Comparison of ENCODE assay signal across 17 cellular contexts in genomic region chr12:92993259-92993658, GRCh38.
DNase-seq lines count a peak whose midpoint lies in the region; ATAC-seq, FAIRE-seq and TF ChIP-seq lines count a peak whose summit lies in the region.
"Had no signal": no experiment of that assay in that cellular context is flagged by ENCODE, and none has a peak within 500 bp of the region (broad histone marks: within the 10 kb centered on the region; RNA-seq: fewer than 3 reads in every experiment).

No MANE protein-coding gene starts in this region.

- BruUV-seq in GM12878 (replicated peaks; lab: Mats Ljungman, UMichigan): no TSS peak

- TF ChIP-seq RAD21 in GM12878 (IDR thresholded peaks at IDR 0.05; ENCODE audit: insufficient read depth, low read depth, low read length): no peak

- SMC1A ChIA-PET in GM12878 (lab: Charles Lee; ENCODE audit: uncharacterized antibody, unreplicated experiment): interaction anchor here (0.8 to 18.9 kb wide), 13 partner anchors 19 to 512 kb away, joined by 3 to 420 read pairs (median 3); no protein-coding TSS in a partner anchor

- H3K4me2 ChIP-seq in GM12878 (ENCODE audit: control insufficient read depth, insufficient read depth): peak overlapping the region; percentile 80

- H3K9me3 Mint-ChIP-seq in activated T-cell treated with anti-CD3 and anti-CD28 coated beads, Interleukin-2, amount 50 U/mL, for 24 hours: no peaks in the 10 kb centered on the region
- H3K9me3 Mint-ChIP-seq: CD4-positive, alpha-beta T cell; HFFc6 had no signal

- H3K4me3 Mint-ChIP-seq in activated T-cell treated with anti-CD3 and anti-CD28 coated beads, Interleukin-2, amount 50 U/mL, for 24 hours: no peak overlapping the region
- H3K4me3 Mint-ChIP-seq: CD4-positive, alpha-beta T cell; HFFc6 had no signal

- ATAC-seq in GM18505 (IDR thresholded peaks at IDR 0.05; ENCODE audit: unreplicated experiment): no peak
- ATAC-seq in GM12878: no peak

- no peak for TF ChIP-seq EP300 in GM12878 (IDR thresholded peaks at IDR 0.05; ENCODE audit: borderline replicate concordance in 1 of 2, control insufficient read depth in 1 of 2, low read depth in 2 of 2, low read length in 2 of 2)

- H3K4me1 ChIP-seq in GM12878 (ENCODE audit: control insufficient read depth, insufficient read depth, low read length): peaks cover 51% of the 10 kb centered on the region
- H3K4me1 ChIP-seq in vagina: no peaks in the 10 kb centered on the region
- H3K4me1 ChIP-seq in kidney (ENCODE audit: control insufficient read depth in 1 of 2, insufficient read depth in 1 of 2, low read depth in 1 of 2, low read length in 2 of 2): peaks cover 0 to 5% of the 10 kb centered on the region in 2 donors
- H3K4me1 ChIP-seq: HAP-1 had no signal

- no peak overlapping the region for H3K27ac Mint-ChIP-seq in activated T-cell treated with anti-CD3 and anti-CD28 coated beads, Interleukin-2, amount 50 U/mL, for 24 hours
- H3K27ac Mint-ChIP-seq: CD4-positive, alpha-beta T cell; HFFc6 had no signal

- CTCF ChIA-PET in GM12878 (lab: Yijun Ruan, JAX): interaction anchor here (0.7 to 10.5 kb wide), 7 partner anchors 15 to 426 kb away, joined by 3 to 166 read pairs (median 4); no protein-coding TSS in a partner anchor

- H3K36me3 Mint-ChIP-seq in activated T-cell treated with anti-CD3 and anti-CD28 coated beads, Interleukin-2, amount 50 U/mL, for 24 hours (ENCODE audit: low read depth): no peaks in the 10 kb centered on the region

- WGBS in GM12878 (ENCODE audit: insufficient coverage, insufficient replicate concordance, low lambda C conversion rate, missing lambda C conversion rate): 69% methylated on average over 1 of the region's 1 CpG

- POLR2A ChIA-PET in GM12878 (lab: Charles Lee): interaction anchor here (0.8 to 1.2 kb wide), 2 partner anchors 62 to 111 kb away, joined by 3 read pairs; no protein-coding TSS in a partner anchor

- FAIRE-seq in GM12878 (lab: Jason Lieb, UNC): no peak
- FAIRE-seq in kidney (lab: Jason Lieb, UNC): no peak
- FAIRE-seq: H1 had no signal

- intact Hi-C loops in GM12878 (cut with micrococcal nuclease; ENCODE audit: unreplicated experiment) (no loop called here), vagina (cut with DNase I) (loop anchor here (10.0 kb wide), 2 partner anchors 132 to 402 kb away; no protein-coding TSS in a partner anchor), kidney (cut with DNase I) (no loop called here)

- H3K4me1 Mint-ChIP-seq in activated T-cell treated with anti-CD3 and anti-CD28 coated beads, Interleukin-2, amount 50 U/mL, for 24 hours (ENCODE audit: low read depth): peaks cover 34% of the 10 kb centered on the region

- peak overlapping the region; percentile 18; the same call in 1 of the 2 replicates for H2AFZ ChIP-seq in GM12878 (ENCODE audit: control insufficient read depth, low read depth, low read length)

- no peaks in the 10 kb centered on the region for H3K27me3 Mint-ChIP-seq in activated T-cell treated with anti-CD3 and anti-CD28 coated beads, Interleukin-2, amount 50 U/mL, for 24 hours
- H3K27me3 Mint-ChIP-seq: CD4-positive, alpha-beta T cell had no signal

- H3K4me3 ChIP-seq in GM12878 (0 out of 2 replicates have a peak overlapping the region, but pooled peaks have one; percentile 15), vagina (no peak overlapping the region), kidney (ENCODE audit: low read length in 2 of 2) (no peak overlapping the region)
- H3K4me3 ChIP-seq: HAP-1 had no signal

- H3K27me3 ChIP-seq in GM12878 (replicated peaks in 1 of 2; ENCODE audit: control insufficient read depth in 2 of 2, insufficient read depth in 2 of 2, low read length in 1 of 2) (no peaks in the 10 kb centered on the region), vagina (no peaks in the 10 kb centered on the region)

- RAD21 ChIA-PET in GM12878 (lab: Charles Lee; ENCODE audit: unreplicated experiment): interaction anchor here (0.8 to 3.3 kb wide), 6 partner anchors 10 to 426 kb away, joined by 3 to 11 read pairs (median 3); no protein-coding TSS in a partner anchor

- TF ChIP-seq CTCF in GM12878 (IDR thresholded peaks at IDR 0.05 in 2 of 3, conservative IDR thresholded peaks at IDR 0.05 in 1 of 3; ENCODE audit: control insufficient read depth in 2 of 3, extremely low read depth in 1 of 3, insufficient read depth in 1 of 3, low read depth in 3 of 3, low read length in 3 of 3) (no peak), vagina (IDR thresholded peaks at IDR 0.05) (no peak), kidney (IDR thresholded peaks at IDR 0.05; ENCODE audit: borderline replicate concordance, extremely low read depth, insufficient read depth) (no peak)

- peak; percentile 18 for TF ChIP-seq POLR2A in GM18505 (IDR thresholded peaks at IDR 0.05; ENCODE audit: borderline replicate concordance, extremely low read depth, insufficient read depth, insufficient read length)
- no peak for TF ChIP-seq POLR2A in GM12878 (IDR thresholded peaks at IDR 0.05; ENCODE audit: low read depth, low read length)
- no peak for TF ChIP-seq POLR2A in vagina (IDR thresholded peaks at IDR 0.05)

- no peaks in the 10 kb centered on the region for H3K36me3 ChIP-seq in GM12878 (ENCODE audit: control insufficient read depth in 2 of 2, insufficient read depth in 2 of 2, low read length in 1 of 2)
- no peaks in the 10 kb centered on the region for H3K36me3 ChIP-seq in vagina
- H3K36me3 ChIP-seq in kidney (ENCODE audit: control insufficient read depth in 1 of 2, insufficient read depth in 2 of 2, low read length in 2 of 2): no peaks in the 10 kb centered on the region
- H3K36me3 ChIP-seq: HAP-1 had no signal

- in situ Hi-C loops in GM12878 (cut with MboI): no loop called here

- H3K9me3 ChIP-seq in GM12878 (replicated peaks; ENCODE audit: control insufficient read depth, insufficient read depth, low read length) (peaks cover 5% of the 10 kb centered on the region), vagina (no peaks in the 10 kb centered on the region), kidney (ENCODE audit: control insufficient read depth in 1 of 2, low read length in 2 of 2) (no peaks in the 10 kb centered on the region)
- H3K9me3 ChIP-seq: HAP-1 had no signal

- H4K20me1 ChIP-seq in GM12878 (ENCODE audit: control insufficient read depth, insufficient read depth): no peaks in the 10 kb centered on the region

- DNase-seq in SIG-M5 treated with dmso at 0.1 percent for 504 hours (lab: John Stamatoyannopoulos, UW; ENCODE audit: unreplicated experiment) (peak; percentile 20), SIG-M5 (lab: John Stamatoyannopoulos, UW) (no peak), GM12878 (ENCODE audit: low read depth, low spot score) (no peak), GF-D8 (lab: John Stamatoyannopoulos, UW) (no peak), vagina (ENCODE audit: extremely low spot score in 2 of 2) (no peak), kidney (no peak)
- DNase-seq in activated T-cell treated with anti-CD3 and anti-CD28 coated beads, Interleukin-2, amount 50 U/mL, for 24 hours: no peak
- DNase-seq: ACHN; C1 segment of cervical spinal cord; Calu3; CD4-positive, alpha-beta T cell; DMS 273 treated with DMSO at 0.1 percent for 48 hours; HFFc6 had no signal

- H3K79me2 ChIP-seq in GM12878 (ENCODE audit: control insufficient read depth, insufficient read depth, low read length): no peaks in the 10 kb centered on the region; the same call in 1 of the 2 replicates

- H3K27ac ChIP-seq in GM12878 (ENCODE audit: control insufficient read depth, insufficient read depth) (peak overlapping the region; percentile 84), vagina (no peak overlapping the region), kidney (ENCODE audit: low read depth in 2 of 2, low read length in 2 of 2) (no peak overlapping the region)
- H3K27ac ChIP-seq: HL-60 had no signal

- no peak overlapping the region for H3K9ac ChIP-seq in GM12878 (ENCODE audit: control insufficient read depth, insufficient read depth, low read length)
- no peak overlapping the region for H3K9ac ChIP-seq in kidney (ENCODE audit: low read length in 2 of 2)

TF ChIP-seq in GM12878, 131 proteins besides CTCF, POLR2A, EP300 and RAD21:
- TF ChIP-seq CREM (IDR thresholded peaks at IDR 0.05; ENCODE audit: low read depth) (no peak), EED (IDR thresholded peaks at IDR 0.05; ENCODE audit: low read depth) (no peak), RFX5 (IDR thresholded peaks at IDR 0.05; ENCODE audit: low read depth, low read length) (no peak), USF2 (IDR thresholded peaks at IDR 0.05; ENCODE audit: borderline replicate concordance, low read depth, low read length) (no peak), PKNOX1 (IDR thresholded peaks at IDR 0.05) (no peak), CHD2 (IDR thresholded peaks at IDR 0.05; ENCODE audit: borderline replicate concordance, low read depth, low read length) (no peak), TCF3 (IDR thresholded peaks at IDR 0.05; ENCODE audit: borderline replicate concordance, insufficient read depth, low read depth, low read length) (no peak), LARP7 (IDR thresholded peaks at IDR 0.05) (no peak), HDAC2 (IDR thresholded peaks at IDR 0.05) (no peak), ZNF622 (IDR thresholded peaks at IDR 0.05) (no peak)
